In the genomic region with DNA sequence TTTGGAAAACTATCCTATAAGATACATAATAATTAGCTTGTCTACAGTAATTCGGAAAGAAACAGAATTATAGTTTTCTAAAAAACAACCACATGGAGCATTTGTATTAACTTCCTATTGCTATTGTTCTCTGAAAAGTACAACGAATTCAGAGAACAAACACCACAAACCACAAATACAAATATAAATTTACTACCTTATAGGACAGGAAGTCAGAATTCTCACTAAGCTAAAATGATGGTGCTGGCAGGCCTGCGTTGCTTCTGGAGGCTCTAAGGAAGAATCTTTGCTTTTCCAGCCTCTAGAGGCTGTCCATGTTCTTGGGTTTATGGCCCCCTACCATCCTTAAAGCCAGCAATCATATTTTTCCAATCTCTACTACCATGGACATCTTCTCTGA, we compare ENCODE assay signal across 24 cellular contexts.
"Had no signal": no experiment of that assay in that cellular context is flagged by ENCODE, and none has a peak within 500 bp of the region (broad histone marks: within the 10 kb centered on the region; RNA-seq: fewer than 3 reads in every experiment).

No MANE protein-coding gene starts in this region.

- H3K4me2 ChIP-seq: hepatocyte had no signal

- H3K36me3 ChIP-seq: colonic mucosa, gastroesophageal sphincter, heart left ventricle, left lung, lower lobe of right lung had no signal

- H3K27me3 ChIP-seq: colonic mucosa, foreskin keratinocyte, gastroesophageal sphincter, heart left ventricle, hepatocyte, left lung had no signal

- H3K4me1 ChIP-seq: colonic mucosa, foreskin keratinocyte, gastroesophageal sphincter, heart left ventricle, left lung, lower lobe of right lung had no signal

- H2AFZ ChIP-seq: hepatocyte had no signal

- DNase-seq: colonic mucosa; cortex of kidney; effector CD8-positive, alpha-beta T cell; effector memory CD8-positive, alpha-beta T cell; endodermal cell; erythroblast; foreskin keratinocyte; heart left ventricle; hypothalamus; immature natural killer cell; islet precursor cell; kidney; kidney glomerular epithelial cell; left cardiac atrium; left lung; left ventricle myocardium superior; lower lobe of right lung; mesenchymal stem cell; mucosa of descending colon; naive B cell had no signal

- H3K4me3 ChIP-seq: colonic mucosa, gastroesophageal sphincter, heart left ventricle, hepatocyte, left lung, lower lobe of right lung, mucosa of descending colon had no signal

- H3K79me2 ChIP-seq: hepatocyte had no signal

- H3K9me3 ChIP-seq: colonic mucosa, gastroesophageal sphincter, heart left ventricle, left lung, lower lobe of right lung, mucosa of descending colon had no signal

- ATAC-seq: effector memory CD8-positive, alpha-beta T cell; esophagus mucosa; foreskin keratinocyte; gastroesophageal sphincter; heart left ventricle; left cardiac atrium; left lung; left ventricle myocardium superior; lower lobe of right lung; mucosa of descending colon had no signal

- H3K27ac ChIP-seq: colonic mucosa, epithelial cell of prostate, foreskin keratinocyte, gastroesophageal sphincter, heart left ventricle, hepatocyte, left lung, lower lobe of right lung had no signal
